Comparison of ENCODE assay signal across 8 cellular contexts in the genomic region with DNA sequence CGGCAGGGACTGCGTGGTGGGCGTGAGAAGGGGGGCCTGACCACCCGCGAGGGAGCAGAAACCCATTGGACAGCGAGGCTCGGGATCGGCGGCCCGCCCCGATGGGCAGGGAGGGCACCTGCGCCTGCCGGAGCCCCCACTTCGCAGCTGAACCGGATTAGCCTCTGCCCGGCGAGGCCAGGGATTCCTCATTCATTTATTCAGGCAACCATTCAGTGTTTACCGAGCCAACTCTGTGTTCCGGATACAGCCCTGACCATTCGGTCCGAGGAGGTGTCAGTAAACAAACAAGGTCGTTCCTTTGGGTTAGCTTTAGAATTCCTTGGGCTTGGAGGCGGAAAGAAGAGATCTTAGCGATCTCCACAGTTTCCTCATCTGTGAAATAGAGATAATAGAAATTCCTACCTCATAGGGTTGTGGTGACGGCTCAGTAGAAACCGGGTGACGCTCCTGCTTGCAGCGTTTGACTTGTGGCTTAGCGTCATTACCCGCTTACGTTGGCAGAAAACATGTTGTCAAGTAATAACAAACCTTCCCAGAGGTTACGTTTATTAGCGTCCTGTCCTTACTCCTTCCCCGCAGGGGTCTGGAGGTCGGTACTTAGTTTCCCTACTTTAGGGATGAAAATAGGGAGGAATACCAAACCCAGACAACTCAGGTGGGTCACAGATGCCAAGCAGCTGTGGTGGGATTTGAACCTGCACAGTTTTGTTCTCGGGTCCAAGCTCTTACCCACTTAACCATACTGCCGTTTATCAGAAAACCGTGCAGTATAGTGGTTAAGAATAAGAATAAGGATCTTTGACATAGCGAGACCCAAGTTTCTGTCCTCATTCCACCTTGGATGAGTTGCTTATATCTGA. TPM values are rescaled to one million over a fixed set of nuclear protein-coding genes. Genes with fewer than 3 reads are reported as not detected.
DNase-seq lines count a peak whose midpoint lies in the region; ATAC-seq, FAIRE-seq and TF ChIP-seq lines count a peak whose summit lies in the region.

No MANE protein-coding gene starts in this region.

- peak; percentile 27 for FAIRE-seq in A204.1 (lab: Jason Lieb, UNC)

- intact Hi-C loops in left colon (cut with DNase I, micrococcal nuclease) = loop anchor here (5.0 to 10.0 kb wide), 3 partner anchors 93 to 291 kb away; partner anchors contain the start of genes EEF2K (in 1 of the 2) and MOSMO (in 1 of the 2)

- DNase-seq in NCI-H446 treated with DMSO at 0.1 percent for 48 hours (lab: John Stamatoyannopoulos, UW) (peak; percentile 87), left colon (peak; percentile 54 to 55)
- peak; percentile 35 to 58 for DNase-seq in activated CD4-positive, alpha-beta T cell treated with anti-CD3 and anti-CD28 coated beads for 24 hours (ENCODE audit: low read depth in 2 of 2)
- DNase-seq in stimulated activated CD4-positive, alpha-beta T cell treated with anti-CD3 and anti-CD28 coated beads, Interleukin-1b, Interleukin-23, amount 100 ng/mL, for 4 hours (ENCODE audit: low read depth in 2 of 2) = peak; percentile 39 to 64

- ATAC-seq in HG03354 (IDR thresholded peaks at IDR 0.05; ENCODE audit: poor library complexity, severe bottlenecking, unreplicated experiment) (peak; percentile 37), left colon (peak; percentile 32)

- TF ChIP-seq POLR2A in GM18526 (IDR thresholded peaks at IDR 0.05; ENCODE audit: extremely low read depth, insufficient read length) = peak; percentile 38

- peak overlapping the region; percentile 87 for H3K27ac ChIP-seq in cingulate gyrus (ENCODE audit: low read depth, low read length)

RNA-seq across cellular contexts. Expression of gene POLR3E, which starts 0.9 kb away (rescaled TPM):
- total RNA-seq in left colon = 10 to 100 TPM; 37.0 to 44.8 TPM

Comparison
In these comparisons a context has a peak if more than half of its experiments do, and no peak if none do; other contexts are left out.
1. Peak in every context shown above with its lines: DNase-seq, ATAC-seq and H3K27ac ChIP-seq.